ENCODE assay signal across 15 cellular contexts in genomic region chr7:121449304-121449703, GRCh38. TPM values are rescaled to one million over a fixed set of nuclear protein-coding genes. Genes with fewer than 3 reads are reported as not detected.
A peak's percentile ranks its signal among the peaks of the same experiment; 100 is the strongest.
DNase-seq lines count a peak whose midpoint lies in the region; ATAC-seq and TF ChIP-seq lines count a peak whose summit lies in the region.
"Had no signal": no experiment of that assay in that cellular context is flagged by ENCODE, and none has a peak within 500 bp of the region (broad histone marks: within the 10 kb centered on the region; RNA-seq: fewer than 3 reads in every experiment).

No MANE protein-coding gene starts in this region.

- peaks cover 0 to 4% (median 0%) of the 10 kb centered on the region in 4 donors for H3K4me1 Mint-ChIP-seq in CD4-positive, alpha-beta memory T cell
- H3K4me1 Mint-ChIP-seq: activated naive CD4-positive, alpha-beta T cell treated with anti-CD3 and anti-CD28 coated beads, Interleukin-2, amount 50 U/mL, for 24 hours had no signal

- CTCF ChIA-PET in CD4-positive, alpha-beta memory T cell (lab: Charles Lee; ENCODE audit: partially characterized antibody): interaction anchor here (1.1 kb wide), 1 partner anchor 19 kb away, joined by 3 read pairs; no protein-coding TSS in a partner anchor

- H3K27me3 Mint-ChIP-seq in CD4-positive, alpha-beta memory T cell: no peaks in the 10 kb centered on the region
- H3K27me3 Mint-ChIP-seq: activated naive CD4-positive, alpha-beta T cell treated with anti-CD3 and anti-CD28 coated beads, Interleukin-2, amount 50 U/mL, for 24 hours had no signal

- 0 out of 2 replicates have a peak overlapping the region, but pooled peaks have one; percentile 5 for H3K4me3 ChIP-seq in BE2C (ENCODE audit: low read depth, low read length)
- no peak overlapping the region for H3K4me3 ChIP-seq in body of pancreas
- H3K4me3 ChIP-seq in CD4-positive, alpha-beta memory T cell (ENCODE audit: low read length in 2 of 2): no peak overlapping the region
- H3K4me3 ChIP-seq: BLaER1 treated with 17β-estradiol and CSF1 and Interleukin-3, amounts not matched to agents 10 nM and 100 nM; left lung; suprapubic skin had no signal

- H3K36me3 ChIP-seq in BE2C (no peaks in the 10 kb centered on the region), body of pancreas (replicated peaks in 1 of 2; ENCODE audit: insufficient read depth in 1 of 2, low read depth in 2 of 2) (no peaks in the 10 kb centered on the region)
- no peaks in the 10 kb centered on the region for H3K36me3 ChIP-seq in CD4-positive, alpha-beta memory T cell (ENCODE audit: insufficient read depth, low read length)
- H3K36me3 ChIP-seq: BLaER1 treated with 17β-estradiol and CSF1 and Interleukin-3, amounts not matched to agents 10 nM and 100 nM; left lung; suprapubic skin had no signal

- no peaks in the 10 kb centered on the region for H3K9me3 Mint-ChIP-seq in CD4-positive, alpha-beta memory T cell
- H3K9me3 Mint-ChIP-seq: activated naive CD4-positive, alpha-beta T cell treated with anti-CD3 and anti-CD28 coated beads, Interleukin-2, amount 50 U/mL, for 24 hours had no signal

- H3K4me3 Mint-ChIP-seq in CD4-positive, alpha-beta memory T cell: no peak overlapping the region
- H3K4me3 Mint-ChIP-seq: activated naive CD4-positive, alpha-beta T cell treated with anti-CD3 and anti-CD28 coated beads, Interleukin-2, amount 50 U/mL, for 24 hours; naive thymus-derived CD4-positive, alpha-beta T cell had no signal

- ATAC-seq in body of pancreas (peak; percentile 71), left lobe of liver (peak; percentile 46), GM21717 (IDR thresholded peaks at IDR 0.05; ENCODE audit: unreplicated experiment) (no peak), HG02623 (IDR thresholded peaks at IDR 0.05; ENCODE audit: unreplicated experiment) (no peak), sciatic nerve (no peak)
- ATAC-seq: left lung; naive thymus-derived CD4-positive, alpha-beta T cell had no signal

- 27 to 34% methylated on average over 2 of the region's 2 CpGs for WGBS in body of pancreas, 2 donors

- H3K27me3 ChIP-seq in BE2C (no peaks in the 10 kb centered on the region), body of pancreas (no peaks in the 10 kb centered on the region)
- no peaks in the 10 kb centered on the region for H3K27me3 ChIP-seq in CD4-positive, alpha-beta memory T cell (ENCODE audit: insufficient read depth, low read length)
- H3K27me3 ChIP-seq: BLaER1 treated with 17β-estradiol and CSF1 and Interleukin-3, amounts not matched to agents 10 nM and 100 nM; left lung; suprapubic skin had no signal

- H3K9me3 ChIP-seq in BE2C (no peaks in the 10 kb centered on the region), body of pancreas (no peaks in the 10 kb centered on the region)
- no peaks in the 10 kb centered on the region for H3K9me3 ChIP-seq in CD4-positive, alpha-beta memory T cell (ENCODE audit: control insufficient read depth in 1 of 2, low read length in 2 of 2)
- H3K9me3 ChIP-seq: left lung, suprapubic skin had no signal

- DNase-seq in BE2C: peak; percentile 64
- DNase-seq in NCI-H69 (lab: John Stamatoyannopoulos, UW): peak; percentile 12
- DNase-seq in body of pancreas: peak in 3 of 4 donors; percentile 14 to 48 (median 20)
- DNase-seq in left lobe of liver (ENCODE audit: low spot score): no peak
- no peak for DNase-seq in CD4-positive, alpha-beta memory T cell
- DNase-seq in sciatic nerve (ENCODE audit: low spot score): no peak
- DNase-seq: central memory CD4-positive, alpha-beta T cell; left lung; naive thymus-derived CD4-positive, alpha-beta T cell; NCI-H2171 had no signal

- H3K4me1 ChIP-seq in BE2C (peaks cover 11% of the 10 kb centered on the region), body of pancreas (no peaks in the 10 kb centered on the region)
- no peaks in the 10 kb centered on the region for H3K4me1 ChIP-seq in CD4-positive, alpha-beta memory T cell (ENCODE audit: insufficient read depth, low read length)

- no peak overlapping the region for H3K27ac Mint-ChIP-seq in CD4-positive, alpha-beta memory T cell
- H3K27ac Mint-ChIP-seq: activated naive CD4-positive, alpha-beta T cell treated with anti-CD3 and anti-CD28 coated beads, Interleukin-2, amount 50 U/mL, for 24 hours; naive thymus-derived CD4-positive, alpha-beta T cell had no signal

- intact Hi-C loops in body of pancreas (cut with DNase I) (no loop called here), sciatic nerve (cut with DNase I) (no loop called here)
- intact Hi-C loops in CD4-positive, alpha-beta memory T cell (cut with micrococcal nuclease): no loop called here

- TF ChIP-seq CTCF in BE2C (IDR thresholded peaks at IDR 0.05; ENCODE audit: low read depth, low read length) (peak; percentile 55), body of pancreas (IDR thresholded peaks at IDR 0.05) (peak in 3 of 7 experiments; percentile 12 to 31 (median 24))

- POLR2A ChIA-PET in CD4-positive, alpha-beta memory T cell (lab: Charles Lee; ENCODE audit: partially characterized antibody): no interaction called here

- H3K36me3 Mint-ChIP-seq in CD4-positive, alpha-beta memory T cell: no peaks in the 10 kb centered on the region
- H3K36me3 Mint-ChIP-seq: naive thymus-derived CD4-positive, alpha-beta T cell had no signal

- no peak for TF ChIP-seq POLR2A in body of pancreas (IDR thresholded peaks at IDR 0.05)

- no peak overlapping the region for H3K27ac ChIP-seq in body of pancreas
- no peak overlapping the region for H3K27ac ChIP-seq in CD4-positive, alpha-beta memory T cell (ENCODE audit: low read depth, low read length)
- H3K27ac ChIP-seq: BLaER1 treated with 17β-estradiol and CSF1 and Interleukin-3, amounts not matched to agents 10 nM and 100 nM; left lung had no signal

RNA-seq across cellular contexts. Expression of gene FAM3C, which starts 53.2 kb away (rescaled TPM):
- 30.0 TPM for polyA plus RNA-seq in BE2C (2012; ENCODE audit: insufficient read depth, insufficient read length, low read depth)
- total RNA-seq in body of pancreas (10 to 100 TPM; 33.6 to 69.3 TPM), left lobe of liver (18.3 TPM), sciatic nerve (56.2 TPM)
- 10 to 100 TPM; 19.9 to 20.9 TPM for total RNA-seq in CD4-positive, alpha-beta memory T cell
- 10 to 100 TPM in 1 of 2 donors, 1 to 10 TPM in 1; 8.8 to 15.5 TPM for polyA plus RNA-seq in CD4-positive, alpha-beta memory T cell

Comparison
In these comparisons a context has a peak if more than half of its experiments do, and no peak if none do; other contexts are left out.
1. DNase-seq: peak in BE2C (single experiment), NCI-H69 (single experiment) and body of pancreas (3 of 4); none in left lobe of liver (single experiment), CD4-positive, alpha-beta memory T cell (0 of 5) and sciatic nerve (single experiment).
2. ATAC-seq: peak in body of pancreas (single experiment) and left lobe of liver (single experiment); none in GM21717 (single experiment), HG02623 (single experiment) and sciatic nerve (single experiment).